ENCODE assay signal across 2 cellular contexts in the genomic region with DNA sequence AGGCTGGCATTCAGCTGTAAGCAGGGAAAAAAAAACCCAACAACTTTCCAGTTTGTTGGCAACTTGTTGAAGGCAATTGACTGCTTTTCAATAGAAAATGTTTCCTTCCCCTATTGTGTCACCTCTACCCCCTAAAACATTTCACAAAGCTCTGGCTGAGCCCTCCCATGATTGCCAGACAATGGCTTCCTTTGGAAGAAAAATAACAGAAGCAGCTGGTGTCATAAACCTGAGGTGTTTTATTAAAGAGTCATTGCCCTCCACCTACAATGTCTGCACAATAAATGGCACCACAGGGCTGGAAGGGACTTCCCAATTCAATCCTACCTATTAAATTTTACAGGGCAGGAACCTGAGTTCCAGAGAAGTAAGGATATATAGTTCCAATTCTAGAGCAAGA.
TF ChIP-seq lines count a peak whose summit lies in the region.

No MANE protein-coding gene starts in this region.

TF ChIP-seq in liver, 16 proteins besides CTCF, POLR2A, EP300 and RAD21 (continued from another document):
- TF ChIP-seq HNF4G (IDR thresholded peaks at IDR 0.05): no peak

TF ChIP-seq in HepG2, 621 proteins besides CTCF, POLR2A, EP300 and RAD21:
- no peak for TF ChIP-seq CHD4 (IDR thresholded peaks at IDR 0.05; ENCODE audit: borderline replicate concordance, low read length)
- TF ChIP-seq ZNF232 (CRISPR knock-in tag; IDR thresholded peaks at IDR 0.05; ENCODE audit: borderline replicate concordance): no peak
- TF ChIP-seq, protein P1, sequence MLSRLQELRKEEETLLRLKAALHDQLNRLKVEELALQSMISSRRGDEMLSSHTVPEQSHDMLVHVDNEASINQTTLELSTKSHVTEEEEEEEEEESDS (CRISPR knock-in tag; IDR thresholded peaks at IDR 0.05; ENCODE audit: borderline replicate concordance): no peak
- TF ChIP-seq IRF2 (CRISPR knock-in tag; IDR thresholded peaks at IDR 0.05): no peak
- TF ChIP-seq, protein P2, sequence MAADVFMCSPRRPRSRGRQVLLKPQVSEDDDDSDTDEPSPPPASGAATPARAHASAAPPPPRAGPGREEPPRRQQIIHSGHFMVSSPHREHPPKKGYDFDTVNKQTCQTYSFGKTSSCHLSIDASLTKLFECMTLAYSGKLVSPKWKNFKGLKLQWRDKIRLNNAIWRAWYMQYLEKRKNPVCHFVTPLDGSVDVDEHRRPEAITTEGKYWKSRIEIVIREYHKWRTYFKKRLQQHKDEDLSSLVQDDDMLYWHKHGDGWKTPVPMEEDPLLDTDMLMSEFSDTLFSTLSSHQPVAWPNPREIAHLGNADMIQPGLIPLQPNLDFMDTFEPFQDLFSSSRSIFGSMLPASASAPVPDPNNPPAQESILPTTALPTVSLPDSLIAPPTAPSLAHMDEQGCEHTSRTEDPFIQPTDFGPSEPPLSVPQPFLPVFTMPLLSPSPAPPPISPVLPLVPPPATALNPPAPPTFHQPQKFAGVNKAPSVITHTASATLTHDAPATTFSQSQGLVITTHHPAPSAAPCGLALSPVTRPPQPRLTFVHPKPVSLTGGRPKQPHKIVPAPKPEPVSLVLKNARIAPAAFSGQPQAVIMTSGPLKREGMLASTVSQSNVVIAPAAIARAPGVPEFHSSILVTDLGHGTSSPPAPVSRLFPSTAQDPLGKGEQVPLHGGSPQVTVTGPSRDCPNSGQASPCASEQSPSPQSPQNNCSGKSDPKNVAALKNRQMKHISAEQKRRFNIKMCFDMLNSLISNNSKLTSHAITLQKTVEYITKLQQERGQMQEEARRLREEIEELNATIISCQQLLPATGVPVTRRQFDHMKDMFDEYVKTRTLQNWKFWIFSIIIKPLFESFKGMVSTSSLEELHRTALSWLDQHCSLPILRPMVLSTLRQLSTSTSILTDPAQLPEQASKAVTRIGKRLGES (CRISPR knock-in tag; IDR thresholded peaks at IDR 0.05; ENCODE audit: borderline replicate concordance): no peak
- no peak for TF ChIP-seq PAX8 (CRISPR knock-in tag; IDR thresholded peaks at IDR 0.05; ENCODE audit: borderline replicate concordance)
- no peak for TF ChIP-seq ZNF441 (CRISPR knock-in tag; IDR thresholded peaks at IDR 0.05; ENCODE audit: borderline replicate concordance)
- TF ChIP-seq SKI (IDR thresholded peaks at IDR 0.05; ENCODE audit: partially characterized antibody): no peak
- no peak for TF ChIP-seq ZNF644 (CRISPR knock-in tag; IDR thresholded peaks at IDR 0.05; ENCODE audit: low read depth)
- TF ChIP-seq AGO1 (IDR thresholded peaks at IDR 0.05; ENCODE audit: low read depth, low read length, poor library complexity, severe bottlenecking): no peak
- no peak for TF ChIP-seq ZNF782 (CRISPR knock-in tag; IDR thresholded peaks at IDR 0.05; ENCODE audit: borderline replicate concordance)
- no peak for TF ChIP-seq ZNF570 (CRISPR knock-in tag; IDR thresholded peaks at IDR 0.05; ENCODE audit: borderline replicate concordance)
- TF ChIP-seq, protein P3, sequence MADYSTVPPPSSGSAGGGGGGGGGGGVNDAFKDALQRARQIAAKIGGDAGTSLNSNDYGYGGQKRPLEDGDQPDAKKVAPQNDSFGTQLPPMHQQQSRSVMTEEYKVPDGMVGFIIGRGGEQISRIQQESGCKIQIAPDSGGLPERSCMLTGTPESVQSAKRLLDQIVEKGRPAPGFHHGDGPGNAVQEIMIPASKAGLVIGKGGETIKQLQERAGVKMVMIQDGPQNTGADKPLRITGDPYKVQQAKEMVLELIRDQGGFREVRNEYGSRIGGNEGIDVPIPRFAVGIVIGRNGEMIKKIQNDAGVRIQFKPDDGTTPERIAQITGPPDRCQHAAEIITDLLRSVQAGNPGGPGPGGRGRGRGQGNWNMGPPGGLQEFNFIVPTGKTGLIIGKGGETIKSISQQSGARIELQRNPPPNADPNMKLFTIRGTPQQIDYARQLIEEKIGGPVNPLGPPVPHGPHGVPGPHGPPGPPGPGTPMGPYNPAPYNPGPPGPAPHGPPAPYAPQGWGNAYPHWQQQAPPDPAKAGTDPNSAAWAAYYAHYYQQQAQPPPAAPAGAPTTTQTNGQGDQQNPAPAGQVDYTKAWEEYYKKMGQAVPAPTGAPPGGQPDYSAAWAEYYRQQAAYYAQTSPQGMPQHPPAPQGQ (CRISPR knock-in tag; IDR thresholded peaks at IDR 0.05; ENCODE audit: borderline replicate concordance): no peak
- no peak for TF ChIP-seq ZNF569 (CRISPR knock-in tag; IDR thresholded peaks at IDR 0.05; ENCODE audit: borderline replicate concordance)
